1 cellular context compared by ENCODE assay signal in genomic region chr1:243549108-243549507, GRCh38.
TF ChIP-seq lines count a peak whose summit lies in the region.

No MANE protein-coding gene starts in this region.

TF ChIP-seq in SK-N-SH treated with all-trans-retinoic acid at 6 μM for 48 hours, 23 proteins besides CTCF, POLR2A, EP300 and RAD21 (continued from another document):
- TF ChIP-seq, protein P1, sequence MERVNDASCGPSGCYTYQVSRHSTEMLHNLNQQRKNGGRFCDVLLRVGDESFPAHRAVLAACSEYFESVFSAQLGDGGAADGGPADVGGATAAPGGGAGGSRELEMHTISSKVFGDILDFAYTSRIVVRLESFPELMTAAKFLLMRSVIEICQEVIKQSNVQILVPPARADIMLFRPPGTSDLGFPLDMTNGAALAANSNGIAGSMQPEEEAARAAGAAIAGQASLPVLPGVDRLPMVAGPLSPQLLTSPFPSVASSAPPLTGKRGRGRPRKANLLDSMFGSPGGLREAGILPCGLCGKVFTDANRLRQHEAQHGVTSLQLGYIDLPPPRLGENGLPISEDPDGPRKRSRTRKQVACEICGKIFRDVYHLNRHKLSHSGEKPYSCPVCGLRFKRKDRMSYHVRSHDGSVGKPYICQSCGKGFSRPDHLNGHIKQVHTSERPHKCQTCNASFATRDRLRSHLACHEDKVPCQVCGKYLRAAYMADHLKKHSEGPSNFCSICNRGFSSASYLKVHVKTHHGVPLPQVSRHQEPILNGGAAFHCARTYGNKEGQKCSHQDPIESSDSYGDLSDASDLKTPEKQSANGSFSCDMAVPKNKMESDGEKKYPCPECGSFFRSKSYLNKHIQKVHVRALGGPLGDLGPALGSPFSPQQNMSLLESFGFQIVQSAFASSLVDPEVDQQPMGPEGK (CRISPR knock-in tag; IDR thresholded peaks at IDR 0.05; ENCODE audit: borderline replicate concordance): no peak
- no peak for TF ChIP-seq ZNF8 (CRISPR knock-in tag; IDR thresholded peaks at IDR 0.05)
- no peak for TF ChIP-seq TCF4 (CRISPR knock-in tag; IDR thresholded peaks at IDR 0.05; ENCODE audit: borderline replicate concordance)
- TF ChIP-seq ZFP30 (CRISPR knock-in tag; IDR thresholded peaks at IDR 0.05): no peak
